ENCODE assay signal across 13 cellular contexts in genomic region chr1:164754088-164754600, GRCh38.
DNase-seq lines count a peak whose midpoint lies in the region; ATAC-seq and TF ChIP-seq lines count a peak whose summit lies in the region.
"Had no signal": no experiment of that assay in that cellular context is flagged by ENCODE, and none has a peak within 500 bp of the region (broad histone marks: within the 10 kb centered on the region; RNA-seq: fewer than 3 reads in every experiment).

No MANE protein-coding gene starts in this region.

- no peaks in the 10 kb centered on the region for H3K27me3 ChIP-seq in IMR-90 (ENCODE audit: control insufficient read depth, insufficient read depth, low read length)
- no peaks in the 10 kb centered on the region for H3K27me3 ChIP-seq in esophagus muscularis mucosa

- H4K20me1 ChIP-seq in IMR-90 (ENCODE audit: insufficient read depth, low read length) = no peaks in the 10 kb centered on the region

- peak overlapping the region; percentile 32; the same call in 1 of the 2 replicates for H3K9ac ChIP-seq in IMR-90 (ENCODE audit: low read depth, low read length)

- TF ChIP-seq EP300 in esophagus muscularis mucosa (IDR thresholded peaks at IDR 0.05) = peak; percentile 7

- no peak for TF ChIP-seq RAD21 in IMR-90 (IDR thresholded peaks at IDR 0.05; ENCODE audit: low read length)

- peak overlapping the region; percentile 37 for H3K18ac ChIP-seq in IMR-90 (ENCODE audit: low read depth, low read length)

- BruUV-seq in IMR-90 (replicated peaks; lab: Mats Ljungman, UMichigan) = no TSS peak

- H2AK9ac ChIP-seq in IMR-90 (replicated peaks; ENCODE audit: low read depth, low read length, poor library complexity) = no peak overlapping the region

- ATAC-seq in IMR-90 (ENCODE audit: low read depth) (peak; percentile 31), HG03520 (IDR thresholded peaks at IDR 0.05; ENCODE audit: unreplicated experiment) (no peak)
- no peak for ATAC-seq in stimulated activated memory B cell treated with anti-CD40 and anti-IgM and Interleukin-4, amounts not matched to agents 10 μg/mL and 1 μg/mL and 100 μg/mL, for 72 hours
- ATAC-seq: effector memory CD8-positive, alpha-beta T cell had no signal

- no peak overlapping the region for H2BK5ac ChIP-seq in IMR-90 (ENCODE audit: low read depth, low read length, poor library complexity, severe bottlenecking)

- peaks cover 23% of the 10 kb centered on the region for H3K4me1 ChIP-seq in IMR-90 (ENCODE audit: control insufficient read depth, insufficient read depth, low read length)
- peaks cover 50 to 86% (median 80%) of the 10 kb centered on the region in 4 donors for H3K4me1 ChIP-seq in esophagus muscularis mucosa

- CTCF ChIA-PET in IMR-90 (lab: Yijun Ruan, JAX) = no interaction called here

- H3K9me1 ChIP-seq in IMR-90 (ENCODE audit: insufficient read depth, low read length) = peaks cover 8% of the 10 kb centered on the region

- peak overlapping the region; percentile 93 for H2AK5ac ChIP-seq in IMR-90 (ENCODE audit: low read depth, low read length)

- peak overlapping the region; percentile 54 for H2BK120ac ChIP-seq in IMR-90 (ENCODE audit: low read depth, low read length)

- H3K56ac ChIP-seq in IMR-90 (ENCODE audit: extremely low read depth, insufficient read depth, low read length) = no peak overlapping the region

- in situ Hi-C loops in IMR-90 (cut with MboI; ENCODE audit: low sequenced_read_pairs) = no loop called here

- TF ChIP-seq POLR2A in IMR-90 (IDR thresholded peaks at IDR 0.05; ENCODE audit: low read depth, low read length) = no peak
- TF ChIP-seq POLR2A in esophagus muscularis mucosa (IDR thresholded peaks at IDR 0.05; ENCODE audit: low read depth) = no peak

- no peaks in the 10 kb centered on the region for H3K27me3 Mint-ChIP-seq in stimulated activated memory B cell treated with anti-CD40 and anti-IgM and Interleukin-4, amounts not matched to agents 10 μg/mL and 1 μg/mL and 100 μg/mL, for 72 hours
- H3K27me3 Mint-ChIP-seq: effector memory CD8-positive, alpha-beta T cell; stimulated activated naive CD8-positive, alpha-beta T cell treated with anti-CD3 and anti-CD28 coated beads, Interleukin-15, Interleukin-2, amounts not matched to agents 100 ng/mL and 50 ng/mL, for 24 hours had no signal

- peak overlapping the region; percentile 2; the same call in 1 of the 2 replicates for H3K14ac ChIP-seq in IMR-90 (replicated peaks; ENCODE audit: low read depth, low read length)

- H3K27ac Mint-ChIP-seq in stimulated activated memory B cell treated with anti-CD40 and anti-IgM and Interleukin-4, amounts not matched to agents 10 μg/mL and 1 μg/mL and 100 μg/mL, for 72 hours = no peak overlapping the region
- H3K27ac Mint-ChIP-seq: effector memory CD8-positive, alpha-beta T cell; stimulated activated naive CD8-positive, alpha-beta T cell treated with anti-CD3 and anti-CD28 coated beads, Interleukin-15, Interleukin-2, amounts not matched to agents 100 ng/mL and 50 ng/mL, for 24 hours had no signal

- peak overlapping the region; percentile 57 for H3K27ac ChIP-seq in IMR-90 (ENCODE audit: insufficient read depth, low read length)
- peak overlapping the region; percentile 80 to 89 (median 88) for H3K27ac ChIP-seq in esophagus muscularis mucosa (replicated peaks in 1 of 4)
- H3K27ac ChIP-seq in skin epidermis = peak overlapping the region in 15 of 21 experiments; percentile 7 to 76 (median 22)
- H3K27ac ChIP-seq: VCaP had no signal

- peak overlapping the region; percentile 55; the same call in 1 of the 2 replicates for H3K23ac ChIP-seq in IMR-90 (ENCODE audit: low read depth, low read length)

- H3K36me3 ChIP-seq in IMR-90 (ENCODE audit: control insufficient read depth, insufficient read depth, low read length) = no peaks in the 10 kb centered on the region
- no peaks in the 10 kb centered on the region for H3K36me3 ChIP-seq in esophagus muscularis mucosa

- H4K8ac ChIP-seq in IMR-90 (ENCODE audit: low read depth in 2 of 2, low read length in 2 of 2) = peak overlapping the region; percentile 76 to 80

- no peaks in the 10 kb centered on the region for H3K4me1 Mint-ChIP-seq in stimulated activated memory B cell treated with anti-CD40 and anti-IgM and Interleukin-4, amounts not matched to agents 10 μg/mL and 1 μg/mL and 100 μg/mL, for 72 hours

- dilution Hi-C loops in IMR-90 (cut with HindIII; ENCODE audit: low sequenced_read_pairs, unreplicated experiment) = no loop called here

- no peak for TF ChIP-seq CTCF in IMR-90 (conservative IDR thresholded peaks at IDR 0.05; ENCODE audit: low read depth, low read length)
- TF ChIP-seq CTCF in esophagus muscularis mucosa (IDR thresholded peaks at IDR 0.05) = no peak

- peak overlapping the region; percentile 73; the same call in 2 of the 3 replicates for H2BK15ac ChIP-seq in IMR-90 (ENCODE audit: low read depth, low read length)

- no peaks in the 10 kb centered on the region for H3K36me3 Mint-ChIP-seq in stimulated activated memory B cell treated with anti-CD40 and anti-IgM and Interleukin-4, amounts not matched to agents 10 μg/mL and 1 μg/mL and 100 μg/mL, for 72 hours

- H3K4me3 Mint-ChIP-seq in stimulated activated memory B cell treated with anti-CD40 and anti-IgM and Interleukin-4, amounts not matched to agents 10 μg/mL and 1 μg/mL and 100 μg/mL, for 72 hours = no peak overlapping the region
- H3K4me3 Mint-ChIP-seq: effector memory CD8-positive, alpha-beta T cell; stimulated activated naive CD8-positive, alpha-beta T cell treated with anti-CD3 and anti-CD28 coated beads, Interleukin-15, Interleukin-2, amounts not matched to agents 100 ng/mL and 50 ng/mL, for 24 hours had no signal

- peak overlapping the region; percentile 68 for H2AFZ ChIP-seq in IMR-90 (replicated peaks; ENCODE audit: low read length, poor library complexity)

- POLR2A ChIA-PET in IMR-90 (lab: Charles Lee; ENCODE audit: unreplicated experiment) = no interaction called here

- H3K9me3 ChIP-seq in IMR-90 (ENCODE audit: control insufficient read depth, insufficient read depth, low read length) (no peaks in the 10 kb centered on the region), esophagus muscularis mucosa (no peaks in the 10 kb centered on the region)

- WGBS in IMR-90 (ENCODE audit: extremely low coverage in 2 of 2, insufficient read length in 1 of 2), 2 experiments = 40% methylated on average over 2 of the region's 8 CpGs; no CpG with 5 or more reads in 1 of the 2 experiments
- 38% methylated on average over 8 of the region's 8 CpGs for WGBS in esophagus muscularis mucosa

- no peaks in the 10 kb centered on the region for H3K9me3 Mint-ChIP-seq in stimulated activated memory B cell treated with anti-CD40 and anti-IgM and Interleukin-4, amounts not matched to agents 10 μg/mL and 1 μg/mL and 100 μg/mL, for 72 hours
- H3K9me3 Mint-ChIP-seq: effector memory CD8-positive, alpha-beta T cell; stimulated activated naive CD8-positive, alpha-beta T cell treated with anti-CD3 and anti-CD28 coated beads, Interleukin-15, Interleukin-2, amounts not matched to agents 100 ng/mL and 50 ng/mL, for 24 hours had no signal

- peak overlapping the region; percentile 39; the same call in 1 of the 2 replicates for H2BK20ac ChIP-seq in IMR-90 (ENCODE audit: low read depth, low read length)

- peak overlapping the region; percentile 21 for H3K4ac ChIP-seq in IMR-90 (ENCODE audit: low read depth, low read length)

- H4K91ac ChIP-seq in IMR-90 (ENCODE audit: insufficient read depth, low read depth, low read length) = peak overlapping the region; percentile 70

- intact Hi-C loops in IMR-90 (cut with micrococcal nuclease) = no loop called here
- intact Hi-C loops in esophagus muscularis mucosa (cut with DNase I) = no loop called here

- peak overlapping the region; percentile 17 for H3K4me2 ChIP-seq in IMR-90 (ENCODE audit: low read depth, low read length)

- DNase-seq in IMR-90 (peak; percentile 55), esophagus muscularis mucosa (ENCODE audit: extremely low spot score) (no peak), medulla oblongata (ENCODE audit: extremely low spot score) (peak; percentile 78)
- no peak for DNase-seq in activated CD4-positive, CD25-positive, alpha-beta regulatory T cell treated with anti-CD3 and anti-CD28 coated beads, Interleukin-2, amount 50 U/mL, for 72 hours
- no peak for DNase-seq in activated T-cell treated with anti-CD3 and anti-CD28 coated beads, Interleukin-2, amount 50 U/mL, for 1 hour
- DNase-seq: activated effector memory CD4-positive, alpha-beta T cell treated with anti-CD3 and anti-CD28 coated beads, Interleukin-2, amount 50 U/mL, for 16 hours; effector memory CD8-positive, alpha-beta T cell; NCI-H187 had no signal

- H3K79me1 ChIP-seq in IMR-90 (ENCODE audit: low read depth in 1 of 2, low read length in 2 of 2) = peaks cover 18 to 21% of the 10 kb centered on the region in 2 experiments

- peak overlapping the region; percentile 76 for H4K5ac ChIP-seq in IMR-90 (ENCODE audit: low read depth, low read length)

- H3K4me3 ChIP-seq in IMR-90 (ENCODE audit: insufficient read depth, low read depth, low read length) (no peak overlapping the region), esophagus muscularis mucosa (peak overlapping the region; percentile 33 to 42 (median 36)), skin epidermis (no peak overlapping the region)

TF ChIP-seq in IMR-90, 13 proteins besides CTCF, POLR2A, EP300 and RAD21 (continues in another document):
- no peak for TF ChIP-seq RFX5 (IDR thresholded peaks at IDR 0.05; ENCODE audit: low read depth, low read length)
- no peak for TF ChIP-seq FOS (IDR thresholded peaks at IDR 0.05; ENCODE audit: low read depth, low read length)
- TF ChIP-seq MAZ (IDR thresholded peaks at IDR 0.05; ENCODE audit: borderline replicate concordance, low read depth, low read length) = no peak
- TF ChIP-seq CHD1 (IDR thresholded peaks at IDR 0.05; ENCODE audit: low read depth, low read length) = no peak
- TF ChIP-seq NFE2L2 (IDR thresholded peaks at IDR 0.05; ENCODE audit: low read depth, low read length) = no peak
- TF ChIP-seq BHLHE40 (IDR thresholded peaks at IDR 0.05; ENCODE audit: low read depth, low read length) = no peak
- TF ChIP-seq MXI1 (IDR thresholded peaks at IDR 0.05; ENCODE audit: borderline replicate concordance, low read depth, low read length) = no peak
- no peak for TF ChIP-seq MAFK (IDR thresholded peaks at IDR 0.05; ENCODE audit: low read depth, low read length)
- no peak for TF ChIP-seq CEBPB (IDR thresholded peaks at IDR 0.05; ENCODE audit: low read depth, low read length)
- TF ChIP-seq RCOR1 (IDR thresholded peaks at IDR 0.05; ENCODE audit: insufficient replicate concordance, low read length) = no peak
- TF ChIP-seq ELK1 (IDR thresholded peaks at IDR 0.05; ENCODE audit: borderline replicate concordance, low read depth, low read length) = no peak

Comparison
In these comparisons a context has a peak if more than half of its experiments do, and no peak if none do; other contexts are left out.
1. DNase-seq: peak in IMR-90 (single experiment) and medulla oblongata (single experiment); none in esophagus muscularis mucosa (single experiment), activated CD4-positive, CD25-positive, alpha-beta regulatory T cell treated with anti-CD3 and anti-CD28 coated beads, Interleukin-2, amount 50 U/mL, for 72 hours (single experiment) and activated T-cell treated with anti-CD3 and anti-CD28 coated beads, Interleukin-2, amount 50 U/mL, for 1 hour (single experiment).
2. H3K27ac ChIP-seq: peak in every context shown above with its lines; median percentile 88 in esophagus muscularis mucosa; 57 in IMR-90; 22 in skin epidermis.
3. H3K4me3 ChIP-seq: peak in esophagus muscularis mucosa (4 of 4); none in IMR-90 (single experiment) and skin epidermis (0 of 7).